Comparison of ENCODE assay signal across 8 cellular contexts in genomic region chr10:73096452-73097304, GRCh38. TPM values are rescaled to one million over a fixed set of nuclear protein-coding genes. Genes with fewer than 3 reads are reported as not detected.
DNase-seq lines count a peak whose midpoint lies in the region; ATAC-seq and TF ChIP-seq lines count a peak whose summit lies in the region.

TSS of gene P4HA1 (minus strand) at chr10:73096866. CDS start at chr10:73074883, 21,983 bp downstream.

- TF ChIP-seq CTCF in OCI-LY3 (IDR thresholded peaks at IDR 0.05; ENCODE audit: low read depth, low read length) (peak; percentile 49), endothelial cell (IDR thresholded peaks at IDR 0.05; ENCODE audit: unreplicated experiment) (peak; percentile 49)

- H2AFZ ChIP-seq in OCI-LY3 (ENCODE audit: low read depth, low read length) = peak within 1 kb of the TSS; percentile 74

- peaks cover 8% of the 10 kb centered on the region for H3K36me3 ChIP-seq in OCI-LY3 (replicated peaks; ENCODE audit: low read depth, low read length)

- peak within 1 kb of the TSS; percentile 96 for H3K4me3 Mint-ChIP-seq in endothelial cell (ENCODE audit: unreplicated experiment)

- peaks cover 4% of the 10 kb centered on the region for H3K36me3 Mint-ChIP-seq in endothelial cell (ENCODE audit: low read depth, unreplicated experiment)

- H4K20me1 ChIP-seq in OCI-LY3 (ENCODE audit: insufficient read depth, low read length) = peaks cover 27% of the 10 kb centered on the region

- peaks cover 22% of the 10 kb centered on the region for H3K4me1 ChIP-seq in OCI-LY3 (ENCODE audit: low read length)
- peaks cover 17% of the 10 kb centered on the region for H3K4me1 ChIP-seq in mononuclear cell (ENCODE audit: insufficient read depth, low read length)

- H3K27ac ChIP-seq in OCI-LY3 (ENCODE audit: low read length) = peak within 1 kb of the TSS; percentile 88

- ATAC-seq in GM21526 (IDR thresholded peaks at IDR 0.05; ENCODE audit: low FRiP score, unreplicated experiment) = peak; percentile 83

- peak; percentile 91 for DNase-seq in DMS114 treated with DMSO at 0.1 percent for 48 hours (lab: John Stamatoyannopoulos, UW; ENCODE audit: unreplicated experiment)
- peak; percentile 81 for DNase-seq in HuH-7.5 (ENCODE audit: low spot score)
- peak; percentile 100 for DNase-seq in activated CD8-positive, alpha-beta memory T cell treated with anti-CD3 and anti-CD28 coated beads, Interleukin-2, amount 50 U/mL, for 48 hours
- peak; percentile 99 for DNase-seq in endothelial cell (ENCODE audit: low spot score)
- peak; percentile 94 to 97 for DNase-seq in stimulated activated CD8-positive, alpha-beta memory T cell treated with anti-CD3 and anti-CD28 coated beads, Interleukin-4, amount 100 ng/mL, for 1 hour (ENCODE audit: low read depth in 2 of 2, low spot score in 1 of 2)

- no peaks in the 10 kb centered on the region for H3K9me3 ChIP-seq in OCI-LY3 (ENCODE audit: insufficient read depth, low read length)
- H3K9me3 ChIP-seq in mononuclear cell (ENCODE audit: low read depth, low read length) = no peaks in the 10 kb centered on the region

- peak within 1 kb of the TSS; percentile 98 for H3K4me3 ChIP-seq in OCI-LY3 (ENCODE audit: low read length)
- peak within 1 kb of the TSS; percentile 93 for H3K4me3 ChIP-seq in mononuclear cell (ENCODE audit: low read length)

- peak within 1 kb of the TSS; percentile 98 for H3K27ac Mint-ChIP-seq in endothelial cell (ENCODE audit: unreplicated experiment)

- H3K27me3 Mint-ChIP-seq in endothelial cell (ENCODE audit: unreplicated experiment) = peaks cover 2% of the 10 kb centered on the region

- peak within 1 kb of the TSS; percentile 84 for H3K4me2 ChIP-seq in OCI-LY3 (ENCODE audit: low read length)

- peak within 1 kb of the TSS; percentile 86 for H3K9ac ChIP-seq in OCI-LY3 (ENCODE audit: low read length)

- H3K4me1 Mint-ChIP-seq in endothelial cell (ENCODE audit: unreplicated experiment) = peaks cover 21% of the 10 kb centered on the region

- H3K9me3 Mint-ChIP-seq in endothelial cell (ENCODE audit: unreplicated experiment) = no peaks in the 10 kb centered on the region

- H3K79me2 ChIP-seq in OCI-LY3 (ENCODE audit: low read length) = peaks cover 47% of the 10 kb centered on the region

- no peaks in the 10 kb centered on the region for H3K27me3 ChIP-seq in OCI-LY3 (ENCODE audit: low read depth, low read length)
- no peaks in the 10 kb centered on the region for H3K27me3 ChIP-seq in mononuclear cell (ENCODE audit: insufficient read depth, low read length)

RNA-seq across cellular contexts. Expression of gene P4HA1, which starts in this region (rescaled TPM):
- total RNA-seq in endothelial cell (ENCODE audit: unreplicated experiment) (20.4 TPM), mononuclear cell (26.6 TPM)

Comparison
In these comparisons a context has a peak if more than half of its experiments do, and no peak if none do; other contexts are left out.
1. Peak in every context shown above with its lines: DNase-seq, ATAC-seq, H3K4me3 ChIP-seq and H3K27ac ChIP-seq.